In genomic region chr4:109113511-109113910, GRCh38 we compare ENCODE assay signal across 1 cellular context.
TF ChIP-seq lines count a peak whose summit lies in the region.

No MANE protein-coding gene starts in this region.

TF ChIP-seq in IMR-90, 13 proteins besides CTCF, POLR2A, EP300 and RAD21 (continued from another document):
- no peak for TF ChIP-seq CHD1 (IDR thresholded peaks at IDR 0.05; ENCODE audit: low read depth, low read length)
